In genomic region chr19:861756-862528, GRCh38 we compare ENCODE assay signal across 8 cellular contexts. TPM values are rescaled to one million over a fixed set of nuclear protein-coding genes. Genes with fewer than 3 reads are reported as not detected.
A peak's percentile ranks its signal among the peaks of the same experiment; 100 is the strongest.
DNase-seq lines count a peak whose midpoint lies in the region; ATAC-seq, FAIRE-seq and TF ChIP-seq lines count a peak whose summit lies in the region.

No MANE protein-coding gene starts in this region.

- no peak for TF ChIP-seq CTCF in activated CD8-positive, alpha-beta T cell treated with anti-CD3 and anti-CD28 coated beads for 36 hours (IDR thresholded peaks at IDR 0.05)

- CTCF ChIA-PET in activated CD8-positive, alpha-beta T cell treated with anti-CD3 and anti-CD28 coated beads for 36 hours (lab: Charles Lee) = interaction anchor here (0.9 to 2.1 kb wide), 2 partner anchors 45 to 58 kb away, joined by 3 to 28 read pairs; no protein-coding TSS in a partner anchor

- peaks cover 14% of the 10 kb centered on the region for H3K4me1 Mint-ChIP-seq in activated CD8-positive, alpha-beta T cell treated with anti-CD3 and anti-CD28 coated beads for 36 hours (ENCODE audit: low read depth)

- no peaks in the 10 kb centered on the region for H3K36me3 Mint-ChIP-seq in activated CD8-positive, alpha-beta T cell treated with anti-CD3 and anti-CD28 coated beads for 36 hours (ENCODE audit: low read depth)

- intact Hi-C loops in activated CD8-positive, alpha-beta T cell treated with anti-CD3 and anti-CD28 coated beads for 36 hours (cut with micrococcal nuclease) = loop anchor here (2.0 kb wide), 1 partner anchor 59 kb away; no protein-coding TSS in a partner anchor

- peak; percentile 82 for DNase-seq in GM12892 (ENCODE audit: insufficient read length)
- DNase-seq in NCI-H748 (lab: John Stamatoyannopoulos, UW; ENCODE audit: unreplicated experiment) = peak; percentile 81
- DNase-seq in activated CD8-positive, alpha-beta T cell treated with anti-CD3 and anti-CD28 coated beads for 36 hours = peak; percentile 72
- peak; percentile 84 for DNase-seq in stimulated activated CD4-positive, alpha-beta T cell treated with anti-CD3 and anti-CD28 coated beads, Interleukin-1b, Interleukin-23, amount 100 ng/mL, for 48 hours
- no peak for DNase-seq in frontal cortex (ENCODE audit: low spot score in 2 of 2)
- no peak for DNase-seq in SW 1271 (lab: John Stamatoyannopoulos, UW)

- no peak overlapping the region for H3K4me3 Mint-ChIP-seq in activated CD8-positive, alpha-beta T cell treated with anti-CD3 and anti-CD28 coated beads for 36 hours

- FAIRE-seq in GM12892 (lab: Jason Lieb, UNC) = peak; percentile 60
- no peak for FAIRE-seq in frontal cortex (lab: Jason Lieb, UNC)

- no peak overlapping the region for H3K27ac Mint-ChIP-seq in activated CD8-positive, alpha-beta T cell treated with anti-CD3 and anti-CD28 coated beads for 36 hours

- no peaks in the 10 kb centered on the region for H3K9me3 Mint-ChIP-seq in activated CD8-positive, alpha-beta T cell treated with anti-CD3 and anti-CD28 coated beads for 36 hours

- POLR2A ChIA-PET in activated CD8-positive, alpha-beta T cell treated with anti-CD3 and anti-CD28 coated beads for 36 hours (lab: Charles Lee) = interaction anchor here (2.8 kb wide), 1 partner anchor 10 kb away, joined by 9 read pairs; no protein-coding TSS in a partner anchor

- H3K27me3 Mint-ChIP-seq in activated CD8-positive, alpha-beta T cell treated with anti-CD3 and anti-CD28 coated beads for 36 hours = peaks cover 14% of the 10 kb centered on the region

- ATAC-seq in activated CD8-positive, alpha-beta T cell treated with anti-CD3 and anti-CD28 coated beads for 36 hours = peak; percentile 47
- ATAC-seq in esophagus mucosa = peak; percentile 54
- no peak for ATAC-seq in GM21360 (IDR thresholded peaks at IDR 0.05; ENCODE audit: unreplicated experiment)

- no peak for TF ChIP-seq POLR2A in GM12892 (IDR thresholded peaks at IDR 0.05; ENCODE audit: low read depth, low read length)

RNA-seq across cellular contexts. Expression of gene CFD, which starts 2.5 kb away (rescaled TPM):
- not detected for polyA plus RNA-seq in GM12892 (2012; ENCODE audit: missing spikeins)
- total RNA-seq in activated CD8-positive, alpha-beta T cell treated with anti-CD3 and anti-CD28 coated beads for 36 hours = 1 to 10 TPM in 1 of 2 experiments, under 1 TPM in 1; 0.60 to 1.4 TPM
- 21.5 TPM for total RNA-seq in esophagus mucosa
- total RNA-seq in frontal cortex = 0.82 TPM

RNA-seq across cellular contexts. Expression of gene ELANE, which starts 9.8 kb away (rescaled TPM):
- polyA plus RNA-seq in GM12892 (2012; ENCODE audit: missing spikeins) = not detected
- total RNA-seq in activated CD8-positive, alpha-beta T cell treated with anti-CD3 and anti-CD28 coated beads for 36 hours = not detected
- total RNA-seq in esophagus mucosa (not detected), frontal cortex (not detected)

RNA-seq across cellular contexts. Expression of gene PRTN3, which starts 21.1 kb away (rescaled TPM):
- not detected for polyA plus RNA-seq in GM12892 (2012; ENCODE audit: missing spikeins)
- total RNA-seq in activated CD8-positive, alpha-beta T cell treated with anti-CD3 and anti-CD28 coated beads for 36 hours = not detected
- total RNA-seq in esophagus mucosa (not detected), frontal cortex (1.2 TPM)

RNA-seq across cellular contexts. Expression of gene MED16, which starts 31.0 kb away (rescaled TPM):
- polyA plus RNA-seq in GM12892 (2012; ENCODE audit: missing spikeins) = 7.4 TPM
- total RNA-seq in activated CD8-positive, alpha-beta T cell treated with anti-CD3 and anti-CD28 coated beads for 36 hours = 10 to 100 TPM; 37.6 to 37.8 TPM
- 43.5 TPM for total RNA-seq in esophagus mucosa
- total RNA-seq in frontal cortex = 15.9 TPM

RNA-seq across cellular contexts. Expression of gene RNU6-9, which starts 31.3 kb away (rescaled TPM):
- not detected for polyA plus RNA-seq in GM12892 (2012; ENCODE audit: missing spikeins)
- not detected for total RNA-seq in activated CD8-positive, alpha-beta T cell treated with anti-CD3 and anti-CD28 coated beads for 36 hours
- total RNA-seq in esophagus mucosa (not detected), frontal cortex (not detected)

Comparison
In these comparisons a context has a peak if more than half of its experiments do, and no peak if none do; other contexts are left out.
1. DNase-seq: peak in GM12892 (single experiment), NCI-H748 (single experiment), activated CD8-positive, alpha-beta T cell treated with anti-CD3 and anti-CD28 coated beads for 36 hours (single experiment) and stimulated activated CD4-positive, alpha-beta T cell treated with anti-CD3 and anti-CD28 coated beads, Interleukin-1b, Interleukin-23, amount 100 ng/mL, for 48 hours (single experiment); none in frontal cortex (0 of 2) and SW 1271 (0 of 2).